Comparison of ENCODE assay signal across 9 cellular contexts in genomic region chr17:76561799-76562268, GRCh38. TPM values are rescaled to one million over a fixed set of nuclear protein-coding genes. Genes with fewer than 3 reads are reported as not detected.
DNase-seq lines count a peak whose midpoint lies in the region; ATAC-seq and TF ChIP-seq lines count a peak whose summit lies in the region.
"Had no signal": no experiment of that assay in that cellular context is flagged by ENCODE, and none has a peak within 500 bp of the region (broad histone marks: within the 10 kb centered on the region; RNA-seq: fewer than 3 reads in every experiment).

No MANE protein-coding gene starts in this region.

- no peak overlapping the region for H3K23ac ChIP-seq in neuronal stem cell (ENCODE audit: low read depth, low read length, poor library complexity)

- H3K27me3 ChIP-seq in right atrium auricular region (no peaks in the 10 kb centered on the region), upper lobe of right lung (no peaks in the 10 kb centered on the region), neuronal stem cell (ENCODE audit: control insufficient read depth in 3 of 3, insufficient read depth in 3 of 3, low read depth in 1 of 3, low read length in 3 of 3) (peaks cover 0 to 2% (median 0%) of the 10 kb centered on the region in 3 experiments)

- H2AK5ac ChIP-seq in neuronal stem cell (ENCODE audit: low read depth, low read length): no peak overlapping the region

- H3K14ac ChIP-seq in neuronal stem cell (ENCODE audit: low read length): no peak overlapping the region

- no CpG with 5 or more reads among the region's 5 CpGs for WGBS in neuronal stem cell (ENCODE audit: extremely low coverage in 2 of 2, insufficient read length in 2 of 2, insufficient replicate concordance in 1 of 2), 2 donors

- DNase-seq in right atrium auricular region (ENCODE audit: low spot score) (no peak), cardiac septum (ENCODE audit: low spot score) (no peak), glomerular visceral epithelial cell (ENCODE audit: extremely low spot score) (peak; percentile 66), upper lobe of right lung (no peak), HuH-7 (ENCODE audit: low spot score) (no peak), neuronal stem cell (ENCODE audit: low spot score) (no peak)
- DNase-seq in activated T-helper 1 cell treated with anti-CD3 and anti-CD28 coated beads, Interleukin-12 subunit alpha, Interleukin-12 subunit beta, Interleukin-2, Interleukin-4 antibody, amounts not matched to agents 30 ng/mL and 10 ng/mL and 1 ng/mL, durations not matched to agents 14 hours and 24 hours and 36 hours (ENCODE audit: low spot score): no peak
- DNase-seq: activated naive CD4-positive, alpha-beta T cell treated with Interleukin-2 at 50 U/mL for 16 hours had no signal

- no peak overlapping the region for H4K91ac ChIP-seq in neuronal stem cell (ENCODE audit: low read depth, low read length, poor library complexity)

- H3K9me3 ChIP-seq in right atrium auricular region: no peaks in the 10 kb centered on the region
- H3K9me3 ChIP-seq in upper lobe of right lung: no peaks in the 10 kb centered on the region
- H3K9me3 ChIP-seq in neuronal stem cell (replicated peaks in 1 of 2; ENCODE audit: control insufficient read depth in 2 of 2, insufficient read depth in 1 of 2, low read depth in 1 of 2, low read length in 2 of 2): no peaks in the 10 kb centered on the region

- H3K4me1 Mint-ChIP-seq in activated T-helper 1 cell treated with anti-CD3 and anti-CD28 coated beads, Interleukin-12 subunit alpha, Interleukin-12 subunit beta, Interleukin-2, Interleukin-4 antibody, amounts not matched to agents 30 ng/mL and 10 ng/mL and 1 ng/mL, durations not matched to agents 14 hours and 24 hours and 36 hours (ENCODE audit: low read depth): peaks cover 52% of the 10 kb centered on the region

- no peak overlapping the region for H2AFZ ChIP-seq in neuronal stem cell (ENCODE audit: low read length)

- H2BK15ac ChIP-seq in neuronal stem cell (ENCODE audit: low read length): no peak overlapping the region

- H3K4me3 ChIP-seq in right atrium auricular region: no peak overlapping the region
- no peak overlapping the region for H3K4me3 ChIP-seq in upper lobe of right lung
- peak overlapping the region in 1 of 2 donors; percentile 9 for H3K4me3 ChIP-seq in neuronal stem cell (ENCODE audit: low read length in 2 of 2)

- peaks cover 0 to 60% of the 10 kb centered on the region in 2 donors for H3K4me1 ChIP-seq in right atrium auricular region
- H3K4me1 ChIP-seq in upper lobe of right lung: peaks cover 48% of the 10 kb centered on the region
- peaks cover 3 to 8% of the 10 kb centered on the region in 2 donors for H3K4me1 ChIP-seq in neuronal stem cell (ENCODE audit: control insufficient read depth in 2 of 2, insufficient read depth in 1 of 2, low read depth in 1 of 2, low read length in 2 of 2)

- intact Hi-C loops in cardiac septum (cut with DNase I): no loop called here
- intact Hi-C loops in activated T-helper 1 cell treated with anti-CD3 and anti-CD28 coated beads, Interleukin-12 subunit alpha, Interleukin-12 subunit beta, Interleukin-2, Interleukin-4 antibody, amounts not matched to agents 30 ng/mL and 10 ng/mL and 1 ng/mL, durations not matched to agents 14 hours and 24 hours and 36 hours (cut with micrococcal nuclease): no loop called here
- intact Hi-C loops in upper lobe of right lung (cut with DNase I): no loop called here

- H3K4ac ChIP-seq in neuronal stem cell (ENCODE audit: low read length): no peak overlapping the region

- H3K4me3 Mint-ChIP-seq in activated T-helper 1 cell treated with anti-CD3 and anti-CD28 coated beads, Interleukin-12 subunit alpha, Interleukin-12 subunit beta, Interleukin-2, Interleukin-4 antibody, amounts not matched to agents 30 ng/mL and 10 ng/mL and 1 ng/mL, durations not matched to agents 14 hours and 24 hours and 36 hours: peak overlapping the region; percentile 24

- H3K79me1 ChIP-seq in neuronal stem cell (ENCODE audit: low read depth, low read length): peaks cover 5% of the 10 kb centered on the region

- no peak overlapping the region for H3K9ac ChIP-seq in neuronal stem cell (ENCODE audit: low read depth, low read length, poor library complexity)

- no peak overlapping the region for H2BK5ac ChIP-seq in neuronal stem cell (ENCODE audit: low read length)

- H3K36me3 ChIP-seq in right atrium auricular region (peaks cover 41% of the 10 kb centered on the region), upper lobe of right lung (peaks cover 32% of the 10 kb centered on the region), neuronal stem cell (replicated peaks in 1 of 2; ENCODE audit: control insufficient read depth in 2 of 2, insufficient read depth in 2 of 2, low read length in 2 of 2) (peaks cover 27 to 79% of the 10 kb centered on the region in 2 donors)

- H3K18ac ChIP-seq in neuronal stem cell (ENCODE audit: low read length): no peak overlapping the region

- no peaks in the 10 kb centered on the region for H3K9me3 Mint-ChIP-seq in activated T-helper 1 cell treated with anti-CD3 and anti-CD28 coated beads, Interleukin-12 subunit alpha, Interleukin-12 subunit beta, Interleukin-2, Interleukin-4 antibody, amounts not matched to agents 30 ng/mL and 10 ng/mL and 1 ng/mL, durations not matched to agents 14 hours and 24 hours and 36 hours

- peaks cover 67% of the 10 kb centered on the region for H3K36me3 Mint-ChIP-seq in activated T-helper 1 cell treated with anti-CD3 and anti-CD28 coated beads, Interleukin-12 subunit alpha, Interleukin-12 subunit beta, Interleukin-2, Interleukin-4 antibody, amounts not matched to agents 30 ng/mL and 10 ng/mL and 1 ng/mL, durations not matched to agents 14 hours and 24 hours and 36 hours (ENCODE audit: low read depth)

- H3K4me2 ChIP-seq in neuronal stem cell (ENCODE audit: insufficient read depth, low read length, poor library complexity, severe bottlenecking): no peak overlapping the region

- no peak overlapping the region for H4K8ac ChIP-seq in neuronal stem cell (ENCODE audit: low read depth, low read length)

- H3K27me3 Mint-ChIP-seq in activated T-helper 1 cell treated with anti-CD3 and anti-CD28 coated beads, Interleukin-12 subunit alpha, Interleukin-12 subunit beta, Interleukin-2, Interleukin-4 antibody, amounts not matched to agents 30 ng/mL and 10 ng/mL and 1 ng/mL, durations not matched to agents 14 hours and 24 hours and 36 hours (ENCODE audit: insufficient read depth): no peaks in the 10 kb centered on the region

- ATAC-seq in upper lobe of right lung (no peak), HG03097 (IDR thresholded peaks at IDR 0.05; ENCODE audit: low FRiP score, unreplicated experiment) (no peak)

- H3K27ac ChIP-seq in right atrium auricular region: peak overlapping the region; percentile 65 to 88
- H3K27ac ChIP-seq in upper lobe of right lung: peak overlapping the region; percentile 68
- no peak overlapping the region for H3K27ac ChIP-seq in neuronal stem cell (replicated peaks; ENCODE audit: low read length)

- TF ChIP-seq CTCF in right atrium auricular region (IDR thresholded peaks at IDR 0.05) (no peak), upper lobe of right lung (IDR thresholded peaks at IDR 0.05) (no peak)

- no peak overlapping the region for H2BK12ac ChIP-seq in neuronal stem cell (ENCODE audit: low read length)

- peak overlapping the region; percentile 53 for H3K27ac Mint-ChIP-seq in activated T-helper 1 cell treated with anti-CD3 and anti-CD28 coated beads, Interleukin-12 subunit alpha, Interleukin-12 subunit beta, Interleukin-2, Interleukin-4 antibody, amounts not matched to agents 30 ng/mL and 10 ng/mL and 1 ng/mL, durations not matched to agents 14 hours and 24 hours and 36 hours

- H2BK120ac ChIP-seq in neuronal stem cell (ENCODE audit: low read depth, low read length): no peak overlapping the region

RNA-seq across cellular contexts. Expression of gene PRCD, which starts 22.0 kb away (rescaled TPM):
- 1 to 10 TPM; 2.1 to 3.5 TPM for total RNA-seq in right atrium auricular region
- 2.7 TPM for total RNA-seq in cardiac septum
- total RNA-seq in activated T-helper 1 cell treated with anti-CD3 and anti-CD28 coated beads, Interleukin-12 subunit alpha, Interleukin-12 subunit beta, Interleukin-2, Interleukin-4 antibody, amounts not matched to agents 30 ng/mL and 10 ng/mL and 1 ng/mL, durations not matched to agents 14 hours and 24 hours and 36 hours: not detected in 2 replicates
- 7.7 TPM for total RNA-seq in upper lobe of right lung
- 1.4 TPM for polyA plus RNA-seq in neuronal stem cell (2013, experiment 1 of 2)
- polyA plus RNA-seq in neuronal stem cell (2013, experiment 2 of 2): 1.2 TPM

RNA-seq across cellular contexts. Expression of gene ST6GALNAC2, which starts 23.8 kb away (rescaled TPM):
- 1 to 10 TPM; 4.5 to 6.4 TPM for total RNA-seq in right atrium auricular region
- 6.2 TPM for total RNA-seq in cardiac septum
- total RNA-seq in activated T-helper 1 cell treated with anti-CD3 and anti-CD28 coated beads, Interleukin-12 subunit alpha, Interleukin-12 subunit beta, Interleukin-2, Interleukin-4 antibody, amounts not matched to agents 30 ng/mL and 10 ng/mL and 1 ng/mL, durations not matched to agents 14 hours and 24 hours and 36 hours: not detected in 2 replicates
- total RNA-seq in upper lobe of right lung: 24.5 TPM
- polyA plus RNA-seq in neuronal stem cell (2013, experiment 1 of 2): 0.35 TPM
- polyA plus RNA-seq in neuronal stem cell (2013, experiment 2 of 2): 0.50 TPM

RNA-seq across cellular contexts. Expression of gene CYGB, which starts 24.3 kb away (rescaled TPM):
- total RNA-seq in right atrium auricular region (10 to 100 TPM; 23.0 to 48.7 TPM), cardiac septum (17.6 TPM), upper lobe of right lung (34.3 TPM)
- total RNA-seq in activated T-helper 1 cell treated with anti-CD3 and anti-CD28 coated beads, Interleukin-12 subunit alpha, Interleukin-12 subunit beta, Interleukin-2, Interleukin-4 antibody, amounts not matched to agents 30 ng/mL and 10 ng/mL and 1 ng/mL, durations not matched to agents 14 hours and 24 hours and 36 hours: not detected in 2 replicates
- 0.98 TPM for polyA plus RNA-seq in neuronal stem cell (2013, experiment 1 of 2)
- polyA plus RNA-seq in neuronal stem cell (2013, experiment 2 of 2): 0.96 TPM

Comparison
In these comparisons a context has a peak if more than half of its experiments do, and no peak if none do; other contexts are left out.
1. RNA of gene CYGB, which starts 24.3 kb away (total RNA-seq): 23.0 to 48.7 TPM in right atrium auricular region, 34.3 TPM in upper lobe of right lung (single experiment) and 17.6 TPM in cardiac septum (single experiment); not detected in activated T-helper 1 cell treated with anti-CD3 and anti-CD28 coated beads, Interleukin-12 subunit alpha, Interleukin-12 subunit beta, Interleukin-2, Interleukin-4 antibody, amounts not matched to agents 30 ng/mL and 10 ng/mL and 1 ng/mL, durations not matched to agents 14 hours and 24 hours and 36 hours; every median in the first group is over 10 times any median in the second.